Comparison of ENCODE assay signal across 1 cellular context in the genomic region with DNA sequence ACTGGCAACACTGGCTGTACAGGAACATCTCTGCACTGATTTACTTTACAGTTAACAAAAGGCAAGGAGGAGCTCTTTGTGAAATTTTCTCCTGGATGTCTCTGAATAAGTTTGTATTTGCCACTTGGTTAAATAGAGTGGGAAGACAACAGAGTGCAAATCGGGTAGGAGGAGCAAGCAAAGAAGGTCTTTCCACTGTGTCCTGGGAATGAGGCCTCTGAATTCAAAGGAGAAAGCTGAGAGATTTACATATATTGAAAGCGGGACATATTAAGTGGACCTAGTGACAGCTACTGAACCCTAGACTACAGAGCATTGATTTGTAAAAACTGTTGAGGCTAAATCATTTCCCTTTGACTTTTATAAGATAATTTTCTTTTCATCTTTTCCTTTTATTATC.
TF ChIP-seq lines count a peak whose summit lies in the region.

No MANE protein-coding gene starts in this region.

TF ChIP-seq in GM23338, 12 proteins besides CTCF, POLR2A, EP300 and RAD21 (continued from another document):
- TF ChIP-seq, protein P1, sequence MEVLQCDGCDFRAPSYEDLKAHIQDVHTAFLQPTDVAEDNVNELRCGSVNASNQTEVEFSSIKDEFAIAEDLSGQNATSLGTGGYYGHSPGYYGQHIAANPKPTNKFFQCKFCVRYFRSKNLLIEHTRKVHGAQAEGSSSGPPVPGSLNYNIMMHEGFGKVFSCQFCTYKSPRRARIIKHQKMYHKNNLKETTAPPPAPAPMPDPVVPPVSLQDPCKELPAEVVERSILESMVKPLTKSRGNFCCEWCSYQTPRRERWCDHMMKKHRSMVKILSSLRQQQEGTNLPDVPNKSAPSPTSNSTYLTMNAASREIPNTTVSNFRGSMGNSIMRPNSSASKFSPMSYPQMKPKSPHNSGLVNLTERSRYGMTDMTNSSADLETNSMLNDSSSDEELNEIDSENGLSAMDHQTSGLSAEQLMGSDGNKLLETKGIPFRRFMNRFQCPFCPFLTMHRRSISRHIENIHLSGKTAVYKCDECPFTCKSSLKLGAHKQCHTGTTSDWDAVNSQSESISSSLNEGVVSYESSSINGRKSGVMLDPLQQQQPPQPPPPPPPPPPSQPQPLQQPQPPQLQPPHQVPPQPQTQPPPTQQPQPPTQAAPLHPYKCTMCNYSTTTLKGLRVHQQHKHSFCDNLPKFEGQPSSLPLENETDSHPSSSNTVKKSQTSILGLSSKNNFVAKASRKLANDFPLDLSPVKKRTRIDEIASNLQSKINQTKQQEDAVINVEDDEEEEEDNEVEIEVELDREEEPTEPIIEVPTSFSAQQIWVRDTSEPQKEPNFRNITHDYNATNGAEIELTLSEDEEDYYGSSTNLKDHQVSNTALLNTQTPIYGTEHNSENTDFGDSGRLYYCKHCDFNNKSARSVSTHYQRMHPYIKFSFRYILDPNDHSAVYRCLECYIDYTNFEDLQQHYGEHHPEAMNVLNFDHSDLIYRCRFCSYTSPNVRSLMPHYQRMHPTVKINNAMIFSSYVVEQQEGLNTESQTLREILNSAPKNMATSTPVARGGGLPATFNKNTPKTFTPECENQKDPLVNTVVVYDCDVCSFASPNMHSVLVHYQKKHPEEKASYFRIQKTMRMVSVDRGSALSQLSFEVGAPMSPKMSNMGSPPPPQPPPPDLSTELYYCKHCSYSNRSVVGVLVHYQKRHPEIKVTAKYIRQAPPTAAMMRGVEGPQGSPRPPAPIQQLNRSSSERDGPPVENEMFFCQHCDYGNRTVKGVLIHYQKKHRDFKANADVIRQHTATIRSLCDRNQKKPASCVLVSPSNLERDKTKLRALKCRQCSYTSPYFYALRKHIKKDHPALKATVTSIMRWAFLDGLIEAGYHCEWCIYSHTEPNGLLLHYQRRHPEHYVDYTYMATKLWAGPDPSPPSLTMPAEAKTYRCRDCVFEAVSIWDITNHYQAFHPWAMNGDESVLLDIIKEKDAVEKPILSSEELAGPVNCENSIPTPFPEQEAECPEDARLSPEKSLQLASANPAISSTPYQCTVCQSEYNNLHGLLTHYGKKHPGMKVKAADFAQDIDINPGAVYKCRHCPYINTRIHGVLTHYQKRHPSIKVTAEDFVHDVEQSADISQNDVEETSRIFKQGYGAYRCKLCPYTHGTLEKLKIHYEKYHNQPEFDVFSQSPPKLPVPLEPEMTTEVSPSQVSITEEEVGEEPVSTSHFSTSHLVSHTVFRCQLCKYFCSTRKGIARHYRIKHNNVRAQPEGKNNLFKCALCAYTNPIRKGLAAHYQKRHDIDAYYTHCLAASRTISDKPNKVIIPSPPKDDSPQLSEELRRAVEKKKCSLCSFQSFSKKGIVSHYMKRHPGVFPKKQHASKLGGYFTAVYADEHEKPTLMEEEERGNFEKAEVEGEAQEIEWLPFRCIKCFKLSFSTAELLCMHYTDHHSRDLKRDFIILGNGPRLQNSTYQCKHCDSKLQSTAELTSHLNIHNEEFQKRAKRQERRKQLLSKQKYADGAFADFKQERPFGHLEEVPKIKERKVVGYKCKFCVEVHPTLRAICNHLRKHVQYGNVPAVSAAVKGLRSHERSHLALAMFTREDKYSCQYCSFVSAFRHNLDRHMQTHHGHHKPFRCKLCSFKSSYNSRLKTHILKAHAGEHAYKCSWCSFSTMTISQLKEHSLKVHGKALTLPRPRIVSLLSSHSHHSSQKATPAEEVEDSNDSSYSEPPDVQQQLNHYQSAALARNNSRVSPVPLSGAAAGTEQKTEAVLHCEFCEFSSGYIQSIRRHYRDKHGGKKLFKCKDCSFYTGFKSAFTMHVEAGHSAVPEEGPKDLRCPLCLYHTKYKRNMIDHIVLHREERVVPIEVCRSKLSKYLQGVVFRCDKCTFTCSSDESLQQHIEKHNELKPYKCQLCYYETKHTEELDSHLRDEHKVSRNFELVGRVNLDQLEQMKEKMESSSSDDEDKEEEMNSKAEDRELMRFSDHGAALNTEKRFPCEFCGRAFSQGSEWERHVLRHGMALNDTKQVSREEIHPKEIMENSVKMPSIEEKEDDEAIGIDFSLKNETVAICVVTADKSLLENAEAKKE (CRISPR knock-in tag; IDR thresholded peaks at IDR 0.05), result no peak
- TF ChIP-seq ZNF114 (CRISPR knock-in tag; IDR thresholded peaks at IDR 0.05), result no peak
- TF ChIP-seq ZNF331 (CRISPR knock-in tag; IDR thresholded peaks at IDR 0.05; ENCODE audit: low read depth), result no peak
- TF ChIP-seq EZH2 (IDR thresholded peaks at IDR 0.05; ENCODE audit: low read depth, unreplicated experiment), result no peak
- no peak for TF ChIP-seq EZH2phosphoT487 (IDR thresholded peaks at IDR 0.05; ENCODE audit: unreplicated experiment)
- no peak for TF ChIP-seq NANOG (IDR thresholded peaks at IDR 0.05; ENCODE audit: borderline replicate concordance)
- TF ChIP-seq, protein P2, sequence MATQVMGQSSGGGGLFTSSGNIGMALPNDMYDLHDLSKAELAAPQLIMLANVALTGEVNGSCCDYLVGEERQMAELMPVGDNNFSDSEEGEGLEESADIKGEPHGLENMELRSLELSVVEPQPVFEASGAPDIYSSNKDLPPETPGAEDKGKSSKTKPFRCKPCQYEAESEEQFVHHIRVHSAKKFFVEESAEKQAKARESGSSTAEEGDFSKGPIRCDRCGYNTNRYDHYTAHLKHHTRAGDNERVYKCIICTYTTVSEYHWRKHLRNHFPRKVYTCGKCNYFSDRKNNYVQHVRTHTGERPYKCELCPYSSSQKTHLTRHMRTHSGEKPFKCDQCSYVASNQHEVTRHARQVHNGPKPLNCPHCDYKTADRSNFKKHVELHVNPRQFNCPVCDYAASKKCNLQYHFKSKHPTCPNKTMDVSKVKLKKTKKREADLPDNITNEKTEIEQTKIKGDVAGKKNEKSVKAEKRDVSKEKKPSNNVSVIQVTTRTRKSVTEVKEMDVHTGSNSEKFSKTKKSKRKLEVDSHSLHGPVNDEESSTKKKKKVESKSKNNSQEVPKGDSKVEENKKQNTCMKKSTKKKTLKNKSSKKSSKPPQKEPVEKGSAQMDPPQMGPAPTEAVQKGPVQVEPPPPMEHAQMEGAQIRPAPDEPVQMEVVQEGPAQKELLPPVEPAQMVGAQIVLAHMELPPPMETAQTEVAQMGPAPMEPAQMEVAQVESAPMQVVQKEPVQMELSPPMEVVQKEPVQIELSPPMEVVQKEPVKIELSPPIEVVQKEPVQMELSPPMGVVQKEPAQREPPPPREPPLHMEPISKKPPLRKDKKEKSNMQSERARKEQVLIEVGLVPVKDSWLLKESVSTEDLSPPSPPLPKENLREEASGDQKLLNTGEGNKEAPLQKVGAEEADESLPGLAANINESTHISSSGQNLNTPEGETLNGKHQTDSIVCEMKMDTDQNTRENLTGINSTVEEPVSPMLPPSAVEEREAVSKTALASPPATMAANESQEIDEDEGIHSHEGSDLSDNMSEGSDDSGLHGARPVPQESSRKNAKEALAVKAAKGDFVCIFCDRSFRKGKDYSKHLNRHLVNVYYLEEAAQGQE (IDR thresholded peaks at IDR 0.05; ENCODE audit: unreplicated experiment), result no peak
